21 cellular contexts compared by ENCODE assay signal in genomic region chr5:2993301-2993700, GRCh38.
"Had no signal": no experiment of that assay in that cellular context is flagged by ENCODE, and none has a peak within 500 bp of the region (broad histone marks: within the 10 kb centered on the region; RNA-seq: fewer than 3 reads in every experiment).

No MANE protein-coding gene starts in this region.

- H3K27me3 Mint-ChIP-seq: naive B cell had no signal

- H3K36me3 ChIP-seq: esophagus squamous epithelium, gastrocnemius medialis, heart right ventricle, left lung, lower lobe of right lung had no signal

- H3K4me3 Mint-ChIP-seq: mesothelial cell of epicardium had no signal

- H3K27ac ChIP-seq: coronary artery, dorsolateral prefrontal cortex, esophagus squamous epithelium, gastrocnemius medialis, heart right ventricle, left lung, lower lobe of right lung had no signal

- H3K27me3 ChIP-seq: esophagus squamous epithelium, gastrocnemius medialis had no signal

- DNase-seq: dermis blood vessel endothelial cell; dorsolateral prefrontal cortex; effector CD4-positive, alpha-beta T cell; effector memory CD4-positive, alpha-beta T cell; esophagus squamous epithelium; foreskin fibroblast; foreskin melanocyte; gastrocnemius medialis; glutamatergic neuron; head of caudate nucleus; heart right ventricle; hippocampal formation; left cardiac atrium; left lung; left ventricle myocardium superior; lower lobe of right lung; mesenchymal stem cell; mucosa of descending colon; naive B cell had no signal

- H3K4me1 ChIP-seq: esophagus squamous epithelium, gastrocnemius medialis, heart right ventricle, left lung, lower lobe of right lung had no signal

- H3K9me3 ChIP-seq: esophagus squamous epithelium, gastrocnemius medialis, left lung, lower lobe of right lung had no signal

- H3K9me3 Mint-ChIP-seq: mesothelial cell of epicardium had no signal

- H3K27ac Mint-ChIP-seq: mesothelial cell of epicardium, naive B cell had no signal

- H3K36me3 Mint-ChIP-seq: mesothelial cell of epicardium, naive B cell had no signal

- H3K4me3 ChIP-seq: coronary artery, dorsolateral prefrontal cortex, esophagus squamous epithelium, gastrocnemius medialis, heart right ventricle, left lung, lower lobe of right lung, mucosa of descending colon had no signal

- H3K4me1 Mint-ChIP-seq: naive B cell had no signal
